ENCODE assay signal across 8 cellular contexts in the genomic region with DNA sequence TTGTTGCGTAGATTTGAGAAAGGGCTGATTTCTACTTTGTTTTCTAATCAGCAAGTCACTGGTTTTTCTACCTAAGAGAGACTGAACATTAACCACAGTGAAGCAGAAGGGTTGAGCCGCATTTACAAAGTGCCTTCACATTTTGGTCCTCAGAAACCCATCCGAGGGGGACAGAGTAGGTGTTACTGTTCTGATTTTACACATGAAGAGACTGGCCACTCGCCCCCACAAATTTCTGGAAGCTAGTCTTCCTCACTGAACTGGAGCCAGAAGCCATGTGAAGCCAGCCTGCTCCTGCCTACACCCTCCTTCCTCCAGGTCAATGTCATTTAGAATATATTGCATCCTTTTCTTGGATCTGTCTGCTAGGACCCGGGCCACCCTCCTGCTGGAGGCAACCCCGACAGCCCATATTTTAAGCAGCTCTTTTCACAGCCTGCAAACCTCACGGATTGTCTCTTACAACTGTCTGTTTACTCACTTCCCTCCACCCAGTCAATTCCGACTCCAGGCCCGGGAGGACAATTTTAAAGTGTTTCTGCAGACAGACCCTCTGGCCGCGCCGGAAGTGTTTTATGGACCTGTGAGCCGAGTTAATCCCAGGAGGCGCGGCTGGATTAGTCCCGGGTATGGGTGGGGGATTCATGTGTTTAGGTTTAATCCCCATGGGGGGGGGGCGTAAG.
A peak's percentile ranks its signal among the peaks of the same experiment; 100 is the strongest.
DNase-seq lines count a peak whose midpoint lies in the region; ATAC-seq and TF ChIP-seq lines count a peak whose summit lies in the region.

No MANE protein-coding gene starts in this region.

- no peak overlapping the region for H2BK5ac ChIP-seq in neuronal stem cell (ENCODE audit: low read length)

- H3K27me3 ChIP-seq in Caco-2 (replicated peaks; ENCODE audit: control insufficient read depth, insufficient read depth, low read length) (no peaks in the 10 kb centered on the region), neuronal stem cell (ENCODE audit: control insufficient read depth in 3 of 3, insufficient read depth in 3 of 3, low read depth in 1 of 3, low read length in 3 of 3) (peaks cover 0 to 37% (median 22%) of the 10 kb centered on the region in 3 experiments)

- peak overlapping the region; percentile 87 for H3K4me3 Mint-ChIP-seq in Caco-2 (ENCODE audit: unreplicated experiment)
- H3K4me3 Mint-ChIP-seq in central memory CD8-positive, alpha-beta T cell: peak overlapping the region; percentile 87

- no peak overlapping the region for H3K4ac ChIP-seq in neuronal stem cell (ENCODE audit: low read length)

- H2BK12ac ChIP-seq in neuronal stem cell (ENCODE audit: low read length): no peak overlapping the region

- H3K27ac ChIP-seq in neuronal stem cell (replicated peaks; ENCODE audit: low read length): no peak overlapping the region

- no peak overlapping the region for H4K91ac ChIP-seq in neuronal stem cell (ENCODE audit: low read depth, low read length, poor library complexity)

- DNase-seq in Caco-2: no peak
- DNase-seq in NB4 (ENCODE audit: low read depth): peak; percentile 85
- DNase-seq in central memory CD8-positive, alpha-beta T cell (ENCODE audit: low spot score in 2 of 2): no peak
- DNase-seq in neuronal stem cell (ENCODE audit: low spot score): no peak
- DNase-seq in NCI-H526 (lab: John Stamatoyannopoulos, UW): no peak
- DNase-seq in inferior parietal cortex (ENCODE audit: extremely low spot score): no peak

- H3K9me3 ChIP-seq in Caco-2: no peaks in the 10 kb centered on the region
- peaks cover 0 to 2% of the 10 kb centered on the region in 2 donors for H3K9me3 ChIP-seq in neuronal stem cell (replicated peaks in 1 of 2; ENCODE audit: control insufficient read depth in 2 of 2, insufficient read depth in 1 of 2, low read depth in 1 of 2, low read length in 2 of 2)

- TF ChIP-seq CTCF in Caco-2 (IDR thresholded peaks at IDR 0.05; ENCODE audit: insufficient read depth in 1 of 2, low read depth in 1 of 2, low read length in 1 of 2, severe bottlenecking in 1 of 2, unreplicated experiment in 1 of 2): no peak
- no peak for TF ChIP-seq CTCF in NB4 (IDR thresholded peaks at IDR 0.05; ENCODE audit: low read depth, low read length)

- WGBS in neuronal stem cell (ENCODE audit: extremely low coverage in 2 of 2, insufficient read length in 2 of 2, insufficient replicate concordance in 1 of 2), 2 donors: no CpG with 5 or more reads among the region's 17 CpGs

- no peak overlapping the region for H3K14ac ChIP-seq in neuronal stem cell (ENCODE audit: low read length)

- no peaks in the 10 kb centered on the region for H3K9me3 Mint-ChIP-seq in Caco-2 (ENCODE audit: unreplicated experiment)
- no peaks in the 10 kb centered on the region for H3K9me3 Mint-ChIP-seq in central memory CD8-positive, alpha-beta T cell

- BruUV-seq in Caco-2 (replicated peaks; lab: Mats Ljungman, UMichigan): no TSS peak

- peak overlapping the region; percentile 49 for H3K4me2 ChIP-seq in neuronal stem cell (ENCODE audit: insufficient read depth, low read length, poor library complexity, severe bottlenecking)

- no peak overlapping the region for H4K8ac ChIP-seq in neuronal stem cell (ENCODE audit: low read depth, low read length)

- H3K9ac ChIP-seq in neuronal stem cell (ENCODE audit: low read depth, low read length, poor library complexity): no peak overlapping the region

- H3K4me3 ChIP-seq in Caco-2 (ENCODE audit: low read depth, low read length): peak overlapping the region; percentile 45
- H3K4me3 ChIP-seq in NB4 (ENCODE audit: low read depth, low read length): peak overlapping the region; percentile 50
- H3K4me3 ChIP-seq in neuronal stem cell (ENCODE audit: low read length in 2 of 2): no peak overlapping the region

- H3K18ac ChIP-seq in neuronal stem cell (ENCODE audit: low read length): no peak overlapping the region

- no peak overlapping the region for H2AK5ac ChIP-seq in neuronal stem cell (ENCODE audit: low read depth, low read length)

- no peaks in the 10 kb centered on the region for H3K4me1 Mint-ChIP-seq in Caco-2 (ENCODE audit: low read depth, unreplicated experiment)
- peaks cover 26% of the 10 kb centered on the region for H3K4me1 Mint-ChIP-seq in central memory CD8-positive, alpha-beta T cell

- H2BK120ac ChIP-seq in neuronal stem cell (ENCODE audit: low read depth, low read length): no peak overlapping the region

- H2BK15ac ChIP-seq in neuronal stem cell (ENCODE audit: low read length): no peak overlapping the region

- H3K4me1 ChIP-seq in Caco-2: peaks cover 15% of the 10 kb centered on the region
- peaks cover 0 to 10% of the 10 kb centered on the region in 2 donors for H3K4me1 ChIP-seq in neuronal stem cell (ENCODE audit: control insufficient read depth in 2 of 2, insufficient read depth in 1 of 2, low read depth in 1 of 2, low read length in 2 of 2)

- no peaks in the 10 kb centered on the region for H3K27me3 Mint-ChIP-seq in Caco-2 (ENCODE audit: insufficient read depth, unreplicated experiment)
- no peaks in the 10 kb centered on the region for H3K27me3 Mint-ChIP-seq in central memory CD8-positive, alpha-beta T cell

- no peak for ATAC-seq in central memory CD8-positive, alpha-beta T cell (replicated peaks; ENCODE audit: extremely low read depth, poor library complexity, severe bottlenecking)
- ATAC-seq in GM19395 (IDR thresholded peaks at IDR 0.05; ENCODE audit: unreplicated experiment): no peak
- ATAC-seq in HG02981 (IDR thresholded peaks at IDR 0.05; ENCODE audit: unreplicated experiment): no peak

- intact Hi-C loops in Caco-2 (cut with micrococcal nuclease; ENCODE audit: unreplicated experiment): loop anchor here (5.0 kb wide), 1 partner anchor 159 kb away; no protein-coding TSS in a partner anchor

- POLR2A ChIA-PET in Caco-2 (lab: Charles Lee): no interaction called here

- H2AFZ ChIP-seq in neuronal stem cell (ENCODE audit: low read length): no peak overlapping the region

- CTCF ChIA-PET in Caco-2 (lab: Charles Lee): no interaction called here

- H3K27ac Mint-ChIP-seq in Caco-2 (ENCODE audit: unreplicated experiment): no peak overlapping the region
- peak overlapping the region; percentile 91 for H3K27ac Mint-ChIP-seq in central memory CD8-positive, alpha-beta T cell (ENCODE audit: low read depth)

- TF ChIP-seq POLR2A in NB4 (IDR thresholded peaks at IDR 0.05; ENCODE audit: extremely low read depth, insufficient read length): no peak

- no peak overlapping the region for H3K23ac ChIP-seq in neuronal stem cell (ENCODE audit: low read depth, low read length, poor library complexity)

- peaks cover 2% of the 10 kb centered on the region for H3K79me1 ChIP-seq in neuronal stem cell (ENCODE audit: low read depth, low read length)

- no peaks in the 10 kb centered on the region for H3K36me3 ChIP-seq in Caco-2 (ENCODE audit: control insufficient read depth, insufficient read depth, low read length)
- no peaks in the 10 kb centered on the region for H3K36me3 ChIP-seq in neuronal stem cell (replicated peaks in 1 of 2; ENCODE audit: control insufficient read depth in 2 of 2, insufficient read depth in 2 of 2, low read length in 2 of 2)

- H3K36me3 Mint-ChIP-seq in Caco-2 (ENCODE audit: insufficient read depth, unreplicated experiment): peaks cover 4% of the 10 kb centered on the region
- H3K36me3 Mint-ChIP-seq in central memory CD8-positive, alpha-beta T cell (ENCODE audit: insufficient read depth): peaks cover 19% of the 10 kb centered on the region

Comparison
In these comparisons a context has a peak if more than half of its experiments do, and no peak if none do; other contexts are left out.
1. H3K4me3 ChIP-seq: peak in Caco-2 (single experiment) and NB4 (single experiment); none in neuronal stem cell (0 of 2).